Comparison of ENCODE assay signal across 24 cellular contexts in genomic region chr19:45899919-45900589, GRCh38. TPM values are rescaled to one million over a fixed set of nuclear protein-coding genes. Genes with fewer than 3 reads are reported as not detected.
DNase-seq lines count a peak whose midpoint lies in the region; ATAC-seq, FAIRE-seq and TF ChIP-seq lines count a peak whose summit lies in the region.
"Had no signal": no experiment of that assay in that cellular context is flagged by ENCODE, and none has a peak within 500 bp of the region (broad histone marks: within the 10 kb centered on the region; RNA-seq: fewer than 3 reads in every experiment).

No MANE protein-coding gene starts in this region.

- H2AFZ ChIP-seq in neural cell (ENCODE audit: low read depth, low read length) = no peak overlapping the region

- TF ChIP-seq CTCF in NB4 (IDR thresholded peaks at IDR 0.05; ENCODE audit: low read depth, low read length) = no peak
- no peak for TF ChIP-seq CTCF in bronchial epithelial cell (IDR thresholded peaks at IDR 0.05; ENCODE audit: insufficient read depth, low read length, severe bottlenecking)
- no peak for TF ChIP-seq CTCF in neural cell (IDR thresholded peaks at IDR 0.05; ENCODE audit: poor library complexity, severe bottlenecking)

- H4K20me1 ChIP-seq in neural cell (ENCODE audit: insufficient read depth) = no peaks in the 10 kb centered on the region

- no peak for DNase-seq in activated CD4-positive, alpha-beta T cell treated with anti-CD3 and anti-CD28 coated beads, Interleukin-2, amount 10 ng/mL, durations not matched to agents 7 days and 5 days
- no peak for DNase-seq in activated CD4-positive, alpha-beta T cell treated with anti-CD3 and anti-CD28 coated beads, Interleukin-2, amount 50 U/mL, for 48 hours
- DNase-seq in NB4 (ENCODE audit: low read depth) = no peak
- no peak for DNase-seq in bronchial epithelial cell (ENCODE audit: low read depth)
- no peak for DNase-seq in NCI-H1930 (lab: John Stamatoyannopoulos, UW)
- DNase-seq in hypothalamus (lab: John Stamatoyannopoulos, UW) = no peak
- DNase-seq: activated CD4-positive, alpha-beta T cell treated with anti-CD3 and anti-CD28 coated beads for 48 hours; activated gamma-delta T cell; COR-L47; dermis blood vessel endothelial cell; esophagus squamous epithelium; heart right ventricle; IMR-90; kidney glomerular epithelial cell; NCI-H1105; NK-92 treated with Interleukin-12 subunit alpha and Interleukin-12 subunit beta, amount 100 ng/mL, for 24 hours; SHP77; stimulated activated CD4-positive, alpha-beta T cell treated with anti-CD3 and anti-CD28 coated beads, Interleukin-12 subunit alpha, Interleukin-12 subunit beta, amount 100 ng/mL, for 4 hours; stimulated activated naive CD8-positive, alpha-beta T cell treated with anti-CD3 and anti-CD28 coated beads, Interleukin-15, amount 100 ng/mL, for 72 hours had no signal

- TF ChIP-seq RAD21 in neural cell (conservative IDR thresholded peaks at IDR 0.05) = no peak

- no peak overlapping the region for H3K4me2 ChIP-seq in neural cell (ENCODE audit: low read length)

- no peak overlapping the region for H3K9ac ChIP-seq in neural cell (ENCODE audit: low read length)

- H3K4me3 ChIP-seq in NB4 (ENCODE audit: low read depth, low read length) (peak overlapping the region; percentile 51), bronchial epithelial cell (ENCODE audit: low read depth, low read length) (no peak overlapping the region), neural cell (ENCODE audit: low read length) (peak overlapping the region; percentile 84)

- H3K9me3 Mint-ChIP-seq in activated CD4-positive, alpha-beta T cell treated with anti-CD3 and anti-CD28 coated beads, Interleukin-2, amount 10 ng/mL, durations not matched to agents 7 days and 5 days = no peaks in the 10 kb centered on the region
- H3K9me3 Mint-ChIP-seq: stimulated activated naive CD8-positive, alpha-beta T cell treated with anti-CD3 and anti-CD28 coated beads, Interleukin-15, amount 100 ng/mL, for 72 hours had no signal

- TF ChIP-seq EP300 in neural cell (conservative IDR thresholded peaks at IDR 0.05; ENCODE audit: poor library complexity, severe bottlenecking) = no peak

- POLR2A ChIA-PET in activated CD4-positive, alpha-beta T cell treated with anti-CD3 and anti-CD28 coated beads, Interleukin-2, amount 10 ng/mL, durations not matched to agents 7 days and 5 days (lab: Charles Lee) = no interaction called here

- peaks cover 3% of the 10 kb centered on the region for H3K27me3 Mint-ChIP-seq in activated CD4-positive, alpha-beta T cell treated with anti-CD3 and anti-CD28 coated beads, Interleukin-2, amount 10 ng/mL, durations not matched to agents 7 days and 5 days

- ATAC-seq in HG02938 (IDR thresholded peaks at IDR 0.05; ENCODE audit: unreplicated experiment) = no peak
- ATAC-seq: heart right ventricle; stimulated activated naive CD8-positive, alpha-beta T cell treated with anti-CD3 and anti-CD28 coated beads, Interleukin-15, amount 100 ng/mL, for 72 hours had no signal

- H3K36me3 Mint-ChIP-seq in activated CD4-positive, alpha-beta T cell treated with anti-CD3 and anti-CD28 coated beads, Interleukin-2, amount 10 ng/mL, durations not matched to agents 7 days and 5 days (ENCODE audit: low read depth) = peaks cover 24% of the 10 kb centered on the region

- H3K27me3 ChIP-seq in bronchial epithelial cell (ENCODE audit: control insufficient read depth, insufficient read depth, low read length) (no peaks in the 10 kb centered on the region), neural cell (ENCODE audit: insufficient read depth, low read depth, low read length) (no peaks in the 10 kb centered on the region)
- H3K27me3 ChIP-seq: esophagus squamous epithelium, heart right ventricle had no signal

- CTCF ChIA-PET in activated CD4-positive, alpha-beta T cell treated with anti-CD3 and anti-CD28 coated beads, Interleukin-2, amount 10 ng/mL, durations not matched to agents 7 days and 5 days (lab: Charles Lee) = interaction anchor here (1.1 to 1.2 kb wide), 3 partner anchors 14 to 36 kb away, joined by 3 to 4 read pairs (median 3); partner anchors contain the start of genes FOXA3 and IRF2BP1

- no peaks in the 10 kb centered on the region for H3K9me3 ChIP-seq in neural cell (ENCODE audit: low read length)
- H3K9me3 ChIP-seq: esophagus squamous epithelium, heart right ventricle had no signal

- peaks cover 25% of the 10 kb centered on the region for H3K4me1 Mint-ChIP-seq in activated CD4-positive, alpha-beta T cell treated with anti-CD3 and anti-CD28 coated beads, Interleukin-2, amount 10 ng/mL, durations not matched to agents 7 days and 5 days

- H3K36me3 ChIP-seq in bronchial epithelial cell (ENCODE audit: control insufficient read depth, insufficient read depth, low read length) = peaks cover 2% of the 10 kb centered on the region
- H3K36me3 ChIP-seq in neural cell (ENCODE audit: insufficient read depth, low read length) = no peaks in the 10 kb centered on the region

- no peak overlapping the region for H3K27ac Mint-ChIP-seq in activated CD4-positive, alpha-beta T cell treated with anti-CD3 and anti-CD28 coated beads, Interleukin-2, amount 10 ng/mL, durations not matched to agents 7 days and 5 days
- H3K27ac Mint-ChIP-seq: stimulated activated naive CD8-positive, alpha-beta T cell treated with anti-CD3 and anti-CD28 coated beads, Interleukin-15, amount 100 ng/mL, for 72 hours had no signal

- H3K9me2 ChIP-seq in neural cell (ENCODE audit: insufficient read depth, low read length) = no peaks in the 10 kb centered on the region

- H3K27ac ChIP-seq in neural cell (ENCODE audit: low read length) = no peak overlapping the region
- H3K27ac ChIP-seq: heart right ventricle had no signal

- FAIRE-seq in bronchial epithelial cell (lab: Jason Lieb, UNC) = peak; percentile 87
- FAIRE-seq: A204.1 had no signal

- peak overlapping the region; percentile 65 for H3K4me3 Mint-ChIP-seq in activated CD4-positive, alpha-beta T cell treated with anti-CD3 and anti-CD28 coated beads, Interleukin-2, amount 10 ng/mL, durations not matched to agents 7 days and 5 days

- TF ChIP-seq POLR2A in NB4 (IDR thresholded peaks at IDR 0.05; ENCODE audit: extremely low read depth, insufficient read length) = no peak

- no peaks in the 10 kb centered on the region for H3K79me2 ChIP-seq in neural cell (replicated peaks; ENCODE audit: insufficient read depth, low read length)

- H3F3A ChIP-seq in neural cell (ENCODE audit: insufficient read depth, low read length, poor library complexity, severe bottlenecking) = no peaks in the 10 kb centered on the region

TF ChIP-seq in neural cell, 6 proteins besides CTCF, POLR2A, EP300 and RAD21 (continues in another document):
- TF ChIP-seq TAF1 (IDR thresholded peaks at IDR 0.05; ENCODE audit: low read depth) (no peak), EZH2 (IDR thresholded peaks at IDR 0.05; ENCODE audit: borderline replicate concordance, insufficient read depth, low read length, poor library complexity, severe bottlenecking) (no peak), SMC3 (conservative IDR thresholded peaks at IDR 0.05; ENCODE audit: poor library complexity) (no peak), MXI1 (conservative IDR thresholded peaks at IDR 0.05; ENCODE audit: poor library complexity, severe bottlenecking) (no peak), POLR2AphosphoS5 (IDR thresholded peaks at IDR 0.05) (no peak)

RNA-seq across cellular contexts. Expression of gene MYPOP, which starts 2.4 kb away (rescaled TPM):
- 10 to 100 TPM in 1 of 2 experiments, 1 to 10 TPM in 1; 9.7 to 11.4 TPM for total RNA-seq in activated CD4-positive, alpha-beta T cell treated with anti-CD3 and anti-CD28 coated beads, Interleukin-2, amount 10 ng/mL, durations not matched to agents 7 days and 5 days
- total RNA-seq in bronchial epithelial cell = 0.53 and 0.90 TPM in 2 replicates
- polyA plus RNA-seq in neural cell = 0.90 and 2.3 TPM in 2 replicates
- polyA minus RNA-seq in neural cell = 2.9 and 3.0 TPM in 2 replicates

RNA-seq across cellular contexts. Expression of gene IRF2BP1, which starts 14.1 kb away (rescaled TPM):
- total RNA-seq in activated CD4-positive, alpha-beta T cell treated with anti-CD3 and anti-CD28 coated beads, Interleukin-2, amount 10 ng/mL, durations not matched to agents 7 days and 5 days = 10 to 100 TPM; 17.5 to 19.1 TPM
- total RNA-seq in bronchial epithelial cell = 11.3 and 11.8 TPM in 2 replicates
- 26.9 and 27.6 TPM in 2 replicates for polyA plus RNA-seq in neural cell
- polyA minus RNA-seq in neural cell = 39.1 and 45.5 TPM in 2 replicates

RNA-seq across cellular contexts. Expression of gene NANOS2, which starts 14.5 kb away (rescaled TPM):
- total RNA-seq in activated CD4-positive, alpha-beta T cell treated with anti-CD3 and anti-CD28 coated beads, Interleukin-2, amount 10 ng/mL, durations not matched to agents 7 days and 5 days = not detected
- not detected in 2 replicates for total RNA-seq in bronchial epithelial cell
- polyA plus RNA-seq in neural cell = 0.18 and 0.64 TPM in 2 replicates
- not detected in 2 replicates for polyA minus RNA-seq in neural cell
- total RNA-seq: dermis blood vessel endothelial cell, esophagus squamous epithelium, heart right ventricle, IMR-90, pulmonary artery endothelial cell, urinary bladder had no signal
- polyA plus RNA-seq: heart right ventricle, IMR-90, urinary bladder had no signal

RNA-seq across cellular contexts. Expression of gene FOXA3, which starts 35.9 kb away (rescaled TPM):
- total RNA-seq in activated CD4-positive, alpha-beta T cell treated with anti-CD3 and anti-CD28 coated beads, Interleukin-2, amount 10 ng/mL, durations not matched to agents 7 days and 5 days = not detected
- total RNA-seq in bronchial epithelial cell = not detected in 2 replicates
- not detected in 2 replicates for polyA plus RNA-seq in neural cell
- polyA minus RNA-seq in neural cell = not detected in 2 replicates
- total RNA-seq: dermis blood vessel endothelial cell, IMR-90, pulmonary artery endothelial cell, urinary bladder had no signal
- polyA plus RNA-seq: IMR-90 had no signal

RNA-seq across cellular contexts. Expression of gene SYMPK, which starts 37.1 kb away (rescaled TPM):
- 10 to 100 TPM; 91.0 to 98.0 TPM for total RNA-seq in activated CD4-positive, alpha-beta T cell treated with anti-CD3 and anti-CD28 coated beads, Interleukin-2, amount 10 ng/mL, durations not matched to agents 7 days and 5 days
- 27.9 and 29.7 TPM in 2 replicates for total RNA-seq in bronchial epithelial cell
- 22.2 and 33.9 TPM in 2 replicates for polyA plus RNA-seq in neural cell
- 35.5 and 41.9 TPM in 2 replicates for polyA minus RNA-seq in neural cell
